Comparison of ENCODE assay signal across 8 cellular contexts in the genomic region with DNA sequence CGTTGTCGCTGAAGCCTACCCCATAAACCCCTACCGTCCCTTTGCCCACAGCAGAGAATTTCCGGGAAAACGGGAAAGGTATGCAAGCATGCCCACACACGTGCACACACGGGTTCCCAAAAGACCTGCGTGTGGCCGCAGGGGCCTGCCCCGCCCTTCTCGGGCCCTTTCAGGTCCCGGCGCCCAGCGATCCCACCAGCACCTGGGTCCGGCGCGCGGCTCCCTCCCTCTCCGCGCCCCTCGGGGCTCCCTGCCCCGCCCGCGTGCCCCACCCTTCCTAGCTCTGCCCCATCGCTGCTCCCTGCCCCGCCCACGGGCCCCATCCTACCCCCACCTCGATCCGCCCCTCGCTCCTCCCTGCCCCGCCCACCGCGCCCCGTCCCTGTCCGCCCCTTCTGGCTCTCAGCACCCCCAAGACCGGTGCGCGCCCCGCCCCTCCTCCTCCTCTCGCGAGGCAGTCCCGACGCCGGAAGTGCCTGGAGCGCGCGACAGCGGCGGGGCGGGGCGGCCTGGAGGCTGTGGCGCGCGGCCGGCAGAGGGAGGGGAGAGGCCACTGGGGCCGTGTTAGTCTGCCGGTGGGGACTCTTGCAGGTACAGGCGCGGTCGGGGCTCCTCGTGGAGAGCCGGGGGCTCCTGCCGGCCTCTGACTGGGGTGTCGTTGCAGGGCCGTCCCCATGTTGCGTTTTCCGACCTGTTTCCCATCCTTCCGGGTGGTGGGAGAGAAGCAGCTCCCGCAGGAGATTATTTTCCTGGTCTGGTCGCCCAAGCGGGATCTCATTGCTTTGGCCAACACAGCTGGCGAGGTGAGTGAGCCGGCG. TPM values are rescaled to one million over a fixed set of nuclear protein-coding genes. Genes with fewer than 3 reads are reported as not detected.
A peak's percentile ranks its signal among the peaks of the same experiment; 100 is the strongest.
DNase-seq lines count a peak whose midpoint lies in the region; ATAC-seq and TF ChIP-seq lines count a peak whose summit lies in the region.

A gene with protein sequence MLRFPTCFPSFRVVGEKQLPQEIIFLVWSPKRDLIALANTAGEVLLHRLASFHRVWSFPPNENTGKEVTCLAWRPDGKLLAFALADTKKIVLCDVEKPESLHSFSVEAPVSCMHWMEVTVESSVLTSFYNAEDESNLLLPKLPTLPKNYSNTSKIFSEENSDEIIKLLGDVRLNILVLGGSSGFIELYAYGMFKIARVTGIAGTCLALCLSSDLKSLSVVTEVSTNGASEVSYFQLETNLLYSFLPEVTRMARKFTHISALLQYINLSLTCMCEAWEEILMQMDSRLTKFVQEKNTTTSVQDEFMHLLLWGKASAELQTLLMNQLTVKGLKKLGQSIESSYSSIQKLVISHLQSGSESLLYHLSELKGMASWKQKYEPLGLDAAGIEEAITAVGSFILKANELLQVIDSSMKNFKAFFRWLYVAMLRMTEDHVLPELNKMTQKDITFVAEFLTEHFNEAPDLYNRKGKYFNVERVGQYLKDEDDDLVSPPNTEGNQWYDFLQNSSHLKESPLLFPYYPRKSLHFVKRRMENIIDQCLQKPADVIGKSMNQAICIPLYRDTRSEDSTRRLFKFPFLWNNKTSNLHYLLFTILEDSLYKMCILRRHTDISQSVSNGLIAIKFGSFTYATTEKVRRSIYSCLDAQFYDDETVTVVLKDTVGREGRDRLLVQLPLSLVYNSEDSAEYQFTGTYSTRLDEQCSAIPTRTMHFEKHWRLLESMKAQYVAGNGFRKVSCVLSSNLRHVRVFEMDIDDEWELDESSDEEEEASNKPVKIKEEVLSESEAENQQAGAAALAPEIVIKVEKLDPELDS (plus strand): TSS at position 510 of the 818 bp plus-strand sequence. CDS start 165 bp downstream, at position 675.

- H3K27me3 ChIP-seq in thoracic aorta (replicated peaks; ENCODE audit: insufficient read depth) = no peaks in the 10 kb centered on the region

- intact Hi-C loops in head of caudate nucleus (cut with DNase I) = loop anchor here (10.0 kb wide), 1 partner anchor 212 kb away; a partner anchor contains a TSS

- DNase-seq in GM12864 (ENCODE audit: low read depth) (peak; percentile 78), NCI-H1092 treated with DMSO at 0.1 percent for 48 hours (lab: John Stamatoyannopoulos, UW) (peak; percentile 89), SKM-1 treated with dmso at 0.1 percent for 144 hours (lab: John Stamatoyannopoulos, UW; ENCODE audit: unreplicated experiment) (peak; percentile 95), head of caudate nucleus (peak; percentile 67 to 98 (median 92)), osteocyte (ENCODE audit: extremely low spot score, unreplicated experiment) (peak; percentile 95), thoracic aorta (ENCODE audit: low spot score) (peak; percentile 82)

- TF ChIP-seq CTCF in GM12864 (IDR thresholded peaks at IDR 0.05; ENCODE audit: low read depth, low read length, missing control alignments) (no peak), osteocyte (IDR thresholded peaks at IDR 0.05) (no peak), thoracic aorta (IDR thresholded peaks at IDR 0.05) (peak; percentile 12)

- ATAC-seq in HG02623 (IDR thresholded peaks at IDR 0.05; ENCODE audit: unreplicated experiment) (peak; percentile 95), thoracic aorta (ENCODE audit: insufficient number of reproducible peaks, low FRiP score, low read depth) (peak; percentile 82)

- H3K27me3 Mint-ChIP-seq in activated naive CD8-positive, alpha-beta T cell = no peaks in the 10 kb centered on the region
- H3K27me3 Mint-ChIP-seq in osteocyte (ENCODE audit: unreplicated experiment) = no peaks in the 10 kb centered on the region

- H3K4me3 ChIP-seq in GM12864 (ENCODE audit: low read depth, low read length) = peak within 1 kb of the TSS; percentile 86
- H3K4me3 ChIP-seq in thoracic aorta = peak within 1 kb of the TSS; percentile 98

- H3K36me3 ChIP-seq in thoracic aorta = peaks cover 5% of the 10 kb centered on the region

- H3K27ac ChIP-seq in thoracic aorta = peak within 1 kb of the TSS; percentile 69 to 70

- no peaks in the 10 kb centered on the region for H3K9me3 Mint-ChIP-seq in activated naive CD8-positive, alpha-beta T cell (ENCODE audit: low read depth)
- no peaks in the 10 kb centered on the region for H3K9me3 Mint-ChIP-seq in osteocyte (ENCODE audit: unreplicated experiment)

- no peaks in the 10 kb centered on the region for H3K9me3 ChIP-seq in thoracic aorta

- H3K4me1 ChIP-seq in thoracic aorta (ENCODE audit: control insufficient read depth in 1 of 2, low read depth in 2 of 2) = peaks cover 4 to 25% of the 10 kb centered on the region in 2 donors

- no peaks in the 10 kb centered on the region for H3K36me3 Mint-ChIP-seq in activated naive CD8-positive, alpha-beta T cell
- H3K36me3 Mint-ChIP-seq in osteocyte (ENCODE audit: unreplicated experiment) = peaks cover 8% of the 10 kb centered on the region

- peak within 1 kb of the TSS; percentile 92 for H3K27ac Mint-ChIP-seq in activated naive CD8-positive, alpha-beta T cell
- peak within 1 kb of the TSS; percentile 80 for H3K27ac Mint-ChIP-seq in osteocyte (ENCODE audit: unreplicated experiment)

- peaks cover 9% of the 10 kb centered on the region for H3K4me1 Mint-ChIP-seq in activated naive CD8-positive, alpha-beta T cell (ENCODE audit: low read depth)
- H3K4me1 Mint-ChIP-seq in osteocyte (ENCODE audit: unreplicated experiment) = peaks cover 4% of the 10 kb centered on the region

- no peak within 1 kb of the TSS for H3K4me3 Mint-ChIP-seq in activated naive CD8-positive, alpha-beta T cell
- H3K4me3 Mint-ChIP-seq in osteocyte (ENCODE audit: unreplicated experiment) = no peak within 1 kb of the TSS

RNA-seq across cellular contexts. Expression of the gene that starts here (rescaled TPM):
- total RNA-seq in osteocyte = 24.1 and 25.9 TPM in 2 replicates
- total RNA-seq in thoracic aorta = 10 to 100 TPM; 41.0 to 41.1 TPM

Comparison
In these comparisons a context has a peak if more than half of its experiments do, and no peak if none do; other contexts are left out.
1. Peak in every context shown above with its lines: DNase-seq, ATAC-seq, H3K4me3 ChIP-seq and H3K27ac ChIP-seq.